8 cellular contexts compared by ENCODE assay signal in the genomic region with DNA sequence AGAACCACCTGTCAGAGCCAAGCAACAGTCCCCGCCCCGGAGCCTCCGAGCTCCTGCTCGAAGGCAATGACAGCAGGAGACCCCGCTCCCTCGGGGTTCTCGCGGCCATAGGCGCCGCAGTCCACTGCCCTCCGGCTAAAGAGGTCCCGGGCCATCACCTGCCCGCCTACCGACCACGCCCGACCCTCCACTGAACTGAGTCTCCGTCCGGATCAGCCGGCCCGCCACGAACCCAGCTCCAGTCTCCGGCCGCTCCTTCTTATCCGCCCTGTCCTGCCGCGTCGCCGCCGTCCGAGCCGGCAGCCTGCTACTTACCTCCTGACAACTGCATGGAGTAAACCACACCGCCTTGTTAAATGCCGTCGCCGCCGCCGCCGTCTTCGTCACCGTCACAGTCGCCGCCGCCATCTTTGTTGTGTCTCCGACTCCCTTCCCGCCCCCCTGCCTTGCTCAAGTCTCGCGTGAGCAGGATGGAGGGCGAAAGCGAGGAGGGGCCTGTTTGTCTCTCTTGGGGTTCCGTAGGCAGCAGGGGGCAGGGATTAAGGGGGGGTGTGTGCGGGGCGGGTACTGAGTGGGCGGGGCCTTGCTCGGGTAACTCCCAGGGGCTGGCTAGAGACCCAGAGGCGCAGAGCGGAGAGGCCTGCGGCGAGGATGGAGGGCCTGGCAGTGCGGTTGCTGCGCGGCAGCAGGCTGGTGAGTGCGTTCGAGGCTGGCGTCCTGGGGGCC. TPM values are rescaled to one million over a fixed set of nuclear protein-coding genes. Genes with fewer than 3 reads are reported as not detected.
A peak's percentile ranks its signal among the peaks of the same experiment; 100 is the strongest.
DNase-seq lines count a peak whose midpoint lies in the region; ATAC-seq, FAIRE-seq and TF ChIP-seq lines count a peak whose summit lies in the region.

Gene ACADSB (plus strand): TSS at position 628 of the 726 bp plus-strand sequence. CDS start 24 bp downstream, at position 652.
Gene IKZF5 (minus strand): TSS at position 417 of the 726 bp plus-strand sequence. CDS start 10,170 bp downstream, outside the sequence.

- peak within 1 kb of the TSS; percentile 99 for H2AFZ ChIP-seq in astrocyte (ENCODE audit: low read depth, low read length)

- H3K9me3 ChIP-seq in astrocyte (ENCODE audit: insufficient read depth, low read depth, low read length), result no peaks in the 10 kb centered on the region
- no peaks in the 10 kb centered on the region for H3K9me3 ChIP-seq in aorta (ENCODE audit: control insufficient read depth, low read length)

- DNase-seq in NCI-H2029 (lab: John Stamatoyannopoulos, UW), result peak; percentile 86
- DNase-seq in T-helper 2 cell treated with Interferon-gamma antibody and Interleukin-4, amounts not matched to agents 5 μg/mL and 100 μg/mL, for 36 hours (ENCODE audit: low spot score), result peak; percentile 93
- peak; percentile 94 for DNase-seq in astrocyte (ENCODE audit: low read depth)
- DNase-seq in hepatic stellate cell (ENCODE audit: low spot score), result peak; percentile 99
- peak; percentile 91 for DNase-seq in renal cortical epithelial cell (ENCODE audit: low read depth)
- peak; percentile 98 for DNase-seq in aorta

- H3K27me3 ChIP-seq in astrocyte (ENCODE audit: insufficient read depth, low read length), result no peaks in the 10 kb centered on the region
- H3K27me3 ChIP-seq in aorta (ENCODE audit: control insufficient read depth in 1 of 2, insufficient read depth in 2 of 2, low read length in 1 of 2), result no peaks in the 10 kb centered on the region

- no peaks in the 10 kb centered on the region for H3K27me3 Mint-ChIP-seq in T-helper 2 cell treated with Interferon-gamma antibody and Interleukin-4, amounts not matched to agents 5 μg/mL and 100 μg/mL, for 36 hours (ENCODE audit: low read depth)
- no peaks in the 10 kb centered on the region for H3K27me3 Mint-ChIP-seq in astrocyte (ENCODE audit: low read depth, unreplicated experiment)

- H3K27ac ChIP-seq in astrocyte (ENCODE audit: low read depth, low read length) (peak within 1 kb of the TSS; percentile 94), aorta (ENCODE audit: low read depth in 1 of 2, low read length in 2 of 2) (peak within 1 kb of the TSS in 1 of 2 donors; percentile 83)

- peak within 1 kb of the TSS; percentile 100 for H3K4me2 ChIP-seq in astrocyte (ENCODE audit: low read length)

- peak within 1 kb of the TSS; percentile 94 for H3K4me3 ChIP-seq in astrocyte (ENCODE audit: insufficient read depth, low read depth, low read length)
- H3K4me3 ChIP-seq in aorta (ENCODE audit: low read length in 2 of 2), result peak within 1 kb of the TSS; percentile 70 to 94

- H3K36me3 Mint-ChIP-seq in T-helper 2 cell treated with Interferon-gamma antibody and Interleukin-4, amounts not matched to agents 5 μg/mL and 100 μg/mL, for 36 hours (ENCODE audit: low read depth), result peaks cover 8% of the 10 kb centered on the region
- H3K36me3 Mint-ChIP-seq in astrocyte (ENCODE audit: low read depth, unreplicated experiment), result peaks cover 7% of the 10 kb centered on the region

- no peak for TF ChIP-seq CTCF in astrocyte (IDR thresholded peaks at IDR 0.05; ENCODE audit: insufficient read depth, low read depth, low read length)

- peak; percentile 60 for ATAC-seq in GM18508 (IDR thresholded peaks at IDR 0.05; ENCODE audit: insufficient read depth, unreplicated experiment)
- ATAC-seq in HG02981 (IDR thresholded peaks at IDR 0.05; ENCODE audit: unreplicated experiment), result peak; percentile 81
- peak; percentile 100 for ATAC-seq in aorta (ENCODE audit: low FRiP score)

- no peaks in the 10 kb centered on the region for H3K9me3 Mint-ChIP-seq in T-helper 2 cell treated with Interferon-gamma antibody and Interleukin-4, amounts not matched to agents 5 μg/mL and 100 μg/mL, for 36 hours
- no peaks in the 10 kb centered on the region for H3K9me3 Mint-ChIP-seq in astrocyte (ENCODE audit: unreplicated experiment)

- intact Hi-C loops in aorta (cut with DNase I), result loop anchor here in 1 of 2 donors (2.0 to 10.0 kb wide), 2 partner anchors 28 to 146 kb away; partner anchors contain the start of genes BUB3 and PSTK

- H3K9ac ChIP-seq in astrocyte (ENCODE audit: low read length), result peak within 1 kb of the TSS; percentile 98

- H4K20me1 ChIP-seq in astrocyte (ENCODE audit: insufficient read depth, low read length), result peaks cover 42% of the 10 kb centered on the region

- peak within 1 kb of the TSS; percentile 98 for H3K27ac Mint-ChIP-seq in T-helper 2 cell treated with Interferon-gamma antibody and Interleukin-4, amounts not matched to agents 5 μg/mL and 100 μg/mL, for 36 hours
- peak within 1 kb of the TSS; percentile 99 for H3K27ac Mint-ChIP-seq in astrocyte (ENCODE audit: unreplicated experiment)

- no peak for FAIRE-seq in astrocyte (lab: Jason Lieb, UNC)

- H3K4me1 ChIP-seq in astrocyte (ENCODE audit: insufficient read depth, low read length) (peaks cover 15% of the 10 kb centered on the region), aorta (ENCODE audit: control insufficient read depth in 1 of 2, insufficient read depth in 2 of 2, low read length in 2 of 2) (peaks cover 0 to 1% of the 10 kb centered on the region in 2 donors)

- WGBS in aorta, 2 donors, result 0 to 1% methylated on average over 64 of the region's 64 CpGs

- H3K79me2 ChIP-seq in astrocyte (ENCODE audit: insufficient read depth, low read length), result peaks cover 51% of the 10 kb centered on the region

- peak within 1 kb of the TSS; percentile 97 for H3K4me3 Mint-ChIP-seq in T-helper 2 cell treated with Interferon-gamma antibody and Interleukin-4, amounts not matched to agents 5 μg/mL and 100 μg/mL, for 36 hours
- H3K4me3 Mint-ChIP-seq in astrocyte (ENCODE audit: unreplicated experiment), result peak within 1 kb of the TSS; percentile 98

- peaks cover 27% of the 10 kb centered on the region for H3K4me1 Mint-ChIP-seq in T-helper 2 cell treated with Interferon-gamma antibody and Interleukin-4, amounts not matched to agents 5 μg/mL and 100 μg/mL, for 36 hours (ENCODE audit: low read depth)
- peaks cover 7% of the 10 kb centered on the region for H3K4me1 Mint-ChIP-seq in astrocyte (ENCODE audit: low read depth, unreplicated experiment)

- H3K36me3 ChIP-seq in astrocyte (ENCODE audit: insufficient read depth, low read length), result no peaks in the 10 kb centered on the region
- no peaks in the 10 kb centered on the region for H3K36me3 ChIP-seq in aorta (ENCODE audit: control insufficient read depth in 1 of 2, insufficient read depth in 2 of 2, low read length in 1 of 2)

RNA-seq across cellular contexts. Expression of gene ACADSB, which starts in this region (rescaled TPM):
- total RNA-seq in astrocyte (8.7 and 10.0 TPM in 2 replicates), renal cortical epithelial cell (4.2 and 11.0 TPM in 2 replicates), aorta (10 to 100 TPM; 17.9 to 25.5 TPM)
- 10 to 100 TPM in 1 of 2 donors, 1 to 10 TPM in 1; 7.6 to 10.1 TPM for polyA plus RNA-seq in aorta

RNA-seq across cellular contexts. Expression of gene IKZF5, which starts in this region (rescaled TPM):
- total RNA-seq in astrocyte (10.8 and 11.0 TPM in 2 replicates), renal cortical epithelial cell (3.3 and 5.3 TPM in 2 replicates), aorta (10 to 100 TPM; 17.8 to 21.5 TPM)
- polyA plus RNA-seq in aorta, result 10 to 100 TPM in 1 of 2 donors, 1 to 10 TPM in 1; 6.9 to 10.4 TPM
